18 cellular contexts compared by ENCODE assay signal in the genomic region with DNA sequence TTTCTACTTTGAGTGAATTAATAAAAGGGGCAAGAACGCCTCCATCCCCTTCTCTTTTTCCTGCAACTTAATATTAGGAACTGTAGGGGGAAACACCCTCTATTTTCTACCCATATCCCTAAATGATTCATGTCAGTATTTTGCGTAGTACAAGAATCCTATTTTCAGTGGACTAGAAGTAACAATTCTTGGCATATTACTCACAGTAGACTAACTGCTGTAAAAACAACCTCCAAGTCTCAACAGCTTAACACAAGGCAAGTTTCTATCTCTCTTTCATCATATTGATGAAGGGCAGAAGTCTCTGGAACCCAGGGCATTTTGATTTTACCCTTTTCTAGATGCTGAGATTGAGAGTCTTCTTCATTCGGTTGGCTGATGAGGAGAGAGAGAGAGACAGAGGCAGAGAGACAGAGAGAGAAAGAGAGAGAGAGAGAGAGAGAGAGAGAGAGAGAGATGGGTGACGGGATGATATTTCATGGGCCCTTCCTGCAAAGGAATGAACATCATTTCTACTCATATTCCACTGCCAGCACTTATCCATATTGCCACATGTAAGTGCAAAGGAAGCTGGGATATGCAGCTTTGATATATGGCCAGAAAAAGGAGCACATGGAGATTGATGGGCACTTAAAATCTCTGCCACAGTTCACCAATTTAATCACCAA.
DNase-seq lines count a peak whose midpoint lies in the region; ATAC-seq and TF ChIP-seq lines count a peak whose summit lies in the region.
"Had no signal": no experiment of that assay in that cellular context is flagged by ENCODE, and none has a peak within 500 bp of the region (broad histone marks: within the 10 kb centered on the region; RNA-seq: fewer than 3 reads in every experiment).

No MANE protein-coding gene starts in this region.

- H3K4me3 Mint-ChIP-seq in activated CD4-positive, alpha-beta memory T cell treated with anti-CD3 and anti-CD28 coated beads, Interleukin-2, amount 10 ng/mL, durations not matched to agents 7 days and 5 days, result no peak overlapping the region
- H3K4me3 Mint-ChIP-seq: activated naive CD8-positive, alpha-beta T cell treated with anti-CD3 and anti-CD28 coated beads, Interleukin-2, amount 50 U/mL, for 24 hours; CD4-positive, CD25-positive, alpha-beta regulatory T cell; natural killer cell treated with Interleukin-12 subunit alpha and Interleukin-12 subunit beta and Interleukin-15 and Interleukin-18, amount 100 ng/mL, for 72 hours had no signal

- H3K9me3 ChIP-seq in adipocyte (ENCODE audit: control insufficient read depth, low read length), result peaks cover 15% of the 10 kb centered on the region
- H3K9me3 ChIP-seq: HAP-1, psoas muscle had no signal

- ATAC-seq in HG03025 (IDR thresholded peaks at IDR 0.05; ENCODE audit: low FRiP score, unreplicated experiment) (no peak), GM19035 (IDR thresholded peaks at IDR 0.05; ENCODE audit: unreplicated experiment) (no peak)
- ATAC-seq: activated naive CD8-positive, alpha-beta T cell treated with anti-CD3 and anti-CD28 coated beads, Interleukin-2, amount 50 U/mL, for 24 hours; natural killer cell treated with Interleukin-12 subunit alpha and Interleukin-12 subunit beta and Interleukin-15 and Interleukin-18, amount 100 ng/mL, for 72 hours; psoas muscle had no signal

- POLR2A ChIA-PET in activated CD4-positive, alpha-beta memory T cell treated with anti-CD3 and anti-CD28 coated beads, Interleukin-2, amount 10 ng/mL, durations not matched to agents 7 days and 5 days (lab: Charles Lee), result no interaction called here

- no peaks in the 10 kb centered on the region for H3K36me3 ChIP-seq in adipocyte (ENCODE audit: control insufficient read depth, insufficient read depth, low read length, severe bottlenecking)
- no peaks in the 10 kb centered on the region for H3K36me3 ChIP-seq in H7 (replicated peaks; ENCODE audit: control insufficient read depth, insufficient read depth, low read length)
- H3K36me3 ChIP-seq: HAP-1, transverse colon had no signal

- H3K27me3 Mint-ChIP-seq in activated CD4-positive, alpha-beta memory T cell treated with anti-CD3 and anti-CD28 coated beads, Interleukin-2, amount 10 ng/mL, durations not matched to agents 7 days and 5 days, result peaks cover 3% of the 10 kb centered on the region
- H3K27me3 Mint-ChIP-seq: activated naive CD8-positive, alpha-beta T cell treated with anti-CD3 and anti-CD28 coated beads, Interleukin-2, amount 50 U/mL, for 24 hours had no signal

- H3K4me1 Mint-ChIP-seq in activated CD4-positive, alpha-beta memory T cell treated with anti-CD3 and anti-CD28 coated beads, Interleukin-2, amount 10 ng/mL, durations not matched to agents 7 days and 5 days, result no peaks in the 10 kb centered on the region
- H3K4me1 Mint-ChIP-seq: activated naive CD8-positive, alpha-beta T cell treated with anti-CD3 and anti-CD28 coated beads, Interleukin-2, amount 50 U/mL, for 24 hours; CD4-positive, CD25-positive, alpha-beta regulatory T cell had no signal

- peaks cover 28% of the 10 kb centered on the region for H3K4me1 ChIP-seq in adipocyte (ENCODE audit: control insufficient read depth, insufficient read depth, low read length)
- H3K4me1 ChIP-seq: HAP-1, psoas muscle, transverse colon had no signal

- no peak for TF ChIP-seq CTCF in fibroblast of the aortic adventitia (IDR thresholded peaks at IDR 0.05; ENCODE audit: insufficient read depth, low read length)

- H3K36me3 Mint-ChIP-seq in activated CD4-positive, alpha-beta memory T cell treated with anti-CD3 and anti-CD28 coated beads, Interleukin-2, amount 10 ng/mL, durations not matched to agents 7 days and 5 days (ENCODE audit: low read depth), result no peaks in the 10 kb centered on the region

- no peaks in the 10 kb centered on the region for H3K27me3 ChIP-seq in adipocyte (replicated peaks; ENCODE audit: control insufficient read depth, insufficient read depth, low read length)
- no peaks in the 10 kb centered on the region for H3K27me3 ChIP-seq in H7 (ENCODE audit: control insufficient read depth, insufficient read depth, low read length)
- H3K27me3 ChIP-seq: transverse colon had no signal

- H3K27ac Mint-ChIP-seq in activated CD4-positive, alpha-beta memory T cell treated with anti-CD3 and anti-CD28 coated beads, Interleukin-2, amount 10 ng/mL, durations not matched to agents 7 days and 5 days, result no peak overlapping the region
- H3K27ac Mint-ChIP-seq: activated naive CD8-positive, alpha-beta T cell treated with anti-CD3 and anti-CD28 coated beads, Interleukin-2, amount 50 U/mL, for 24 hours; CD4-positive, CD25-positive, alpha-beta regulatory T cell; natural killer cell treated with Interleukin-12 subunit alpha and Interleukin-12 subunit beta and Interleukin-15 and Interleukin-18, amount 100 ng/mL, for 72 hours had no signal

- CTCF ChIA-PET in activated CD4-positive, alpha-beta memory T cell treated with anti-CD3 and anti-CD28 coated beads, Interleukin-2, amount 10 ng/mL, durations not matched to agents 7 days and 5 days (lab: Charles Lee), result no interaction called here

- no peak overlapping the region for H3K4me3 ChIP-seq in adipocyte (ENCODE audit: low read length)
- no peak overlapping the region for H3K4me3 ChIP-seq in fibroblast of the aortic adventitia (ENCODE audit: low read depth, low read length)
- H3K4me3 ChIP-seq in skeletal muscle cell (ENCODE audit: low read depth, low read length), result no peak overlapping the region
- H3K4me3 ChIP-seq in H7 (ENCODE audit: insufficient read depth, low read depth, low read length), result no peak overlapping the region
- H3K4me3 ChIP-seq: HAP-1, psoas muscle, transverse colon had no signal

- peaks cover 19% of the 10 kb centered on the region for H3K9me3 Mint-ChIP-seq in activated CD4-positive, alpha-beta memory T cell treated with anti-CD3 and anti-CD28 coated beads, Interleukin-2, amount 10 ng/mL, durations not matched to agents 7 days and 5 days

- H3K9ac ChIP-seq in adipocyte (ENCODE audit: low read length), result no peak overlapping the region

- DNase-seq in GM03348 (ENCODE audit: low spot score) (peak; percentile 36), adipocyte (ENCODE audit: low read depth) (peak; percentile 65), fibroblast of the aortic adventitia (ENCODE audit: low read depth) (peak; percentile 66), skeletal muscle cell (ENCODE audit: low read depth) (peak; percentile 50), H7 (no peak)
- DNase-seq in activated CD4-positive, alpha-beta memory T cell treated with anti-CD3 and anti-CD28 coated beads, Interleukin-2, amount 10 ng/mL, durations not matched to agents 7 days and 5 days, result no peak
- DNase-seq: activated naive CD8-positive, alpha-beta T cell treated with anti-CD3 and anti-CD28 coated beads, Interleukin-2, amount 50 U/mL, for 24 hours; CD4-positive, CD25-positive, alpha-beta regulatory T cell; cerebellar nuclear complex; psoas muscle; stimulated activated CD4-positive, alpha-beta T cell treated with anti-CD3 and anti-CD28 coated beads, Interleukin-15, amount 100 ng/mL, for 24 hours; stimulated activated naive CD4-positive, alpha-beta T cell; T-helper 1 cell; transverse colon had no signal

Comparison
In these comparisons a context has a peak if more than half of its experiments do, and no peak if none do; other contexts are left out.
1. DNase-seq: peak in GM03348 (single experiment), adipocyte (single experiment), fibroblast of the aortic adventitia (single experiment) and skeletal muscle cell (single experiment); none in activated CD4-positive, alpha-beta memory T cell treated with anti-CD3 and anti-CD28 coated beads, Interleukin-2, amount 10 ng/mL, durations not matched to agents 7 days and 5 days (single experiment) and H7 (single experiment).